Comparison of ENCODE assay signal across 24 cellular contexts in the genomic region with DNA sequence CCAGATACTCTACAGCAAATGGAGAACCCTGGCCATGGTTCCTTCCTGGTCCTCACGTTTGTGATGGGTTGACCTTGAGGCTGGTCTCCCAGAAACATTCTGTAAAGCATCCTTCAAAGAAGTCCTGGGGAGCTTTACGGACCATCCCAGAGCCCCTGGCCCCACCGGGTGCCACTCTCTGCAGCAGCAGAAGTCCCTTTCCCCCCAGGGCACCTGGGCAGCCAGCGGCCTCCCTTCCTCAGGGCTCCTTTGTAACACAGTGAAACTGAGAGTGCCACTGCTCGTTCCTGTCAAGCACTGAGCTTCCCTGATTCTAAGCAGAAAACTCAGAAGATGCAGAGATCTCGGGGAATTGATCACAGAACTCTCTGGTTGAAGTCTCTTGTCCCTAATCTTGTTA.
"Had no signal": no experiment of that assay in that cellular context is flagged by ENCODE, and none has a peak within 500 bp of the region (broad histone marks: within the 10 kb centered on the region; RNA-seq: fewer than 3 reads in every experiment).

No MANE protein-coding gene starts in this region.

- H3K4me3 ChIP-seq: coronary artery, dorsolateral prefrontal cortex, esophagus squamous epithelium, gastrocnemius medialis, heart right ventricle, left lung, lower lobe of right lung, mucosa of descending colon had no signal

- FAIRE-seq: colon, islet of Langerhans, keratinocyte had no signal

- H3K4me1 ChIP-seq: esophagus squamous epithelium, gastrocnemius medialis, heart right ventricle, left lung, lower lobe of right lung had no signal

- DNase-seq: dermis blood vessel endothelial cell; dorsolateral prefrontal cortex; effector CD4-positive, alpha-beta T cell; effector memory CD4-positive, alpha-beta T cell; erythroblast; esophagus squamous epithelium; foreskin fibroblast; foreskin melanocyte; gastrocnemius medialis; glutamatergic neuron; heart right ventricle; hippocampal formation; left cardiac atrium; left lung; left ventricle myocardium superior; lower lobe of right lung; mesenchymal stem cell; mucosa of descending colon; naive B cell had no signal

- H3K9me3 ChIP-seq: esophagus squamous epithelium, gastrocnemius medialis, left lung, lower lobe of right lung, mucosa of descending colon had no signal

- H3K27ac ChIP-seq: coronary artery, epithelial cell of prostate, esophagus squamous epithelium, gastrocnemius medialis, heart right ventricle, left lung, lower lobe of right lung had no signal

- H3K27me3 ChIP-seq: dorsolateral prefrontal cortex, esophagus squamous epithelium, gastrocnemius medialis, heart right ventricle, left lung had no signal

- H3K36me3 ChIP-seq: esophagus squamous epithelium, gastrocnemius medialis, heart right ventricle, left lung, lower lobe of right lung had no signal
